Comparison of ENCODE assay signal across 13 cellular contexts in the genomic region with DNA sequence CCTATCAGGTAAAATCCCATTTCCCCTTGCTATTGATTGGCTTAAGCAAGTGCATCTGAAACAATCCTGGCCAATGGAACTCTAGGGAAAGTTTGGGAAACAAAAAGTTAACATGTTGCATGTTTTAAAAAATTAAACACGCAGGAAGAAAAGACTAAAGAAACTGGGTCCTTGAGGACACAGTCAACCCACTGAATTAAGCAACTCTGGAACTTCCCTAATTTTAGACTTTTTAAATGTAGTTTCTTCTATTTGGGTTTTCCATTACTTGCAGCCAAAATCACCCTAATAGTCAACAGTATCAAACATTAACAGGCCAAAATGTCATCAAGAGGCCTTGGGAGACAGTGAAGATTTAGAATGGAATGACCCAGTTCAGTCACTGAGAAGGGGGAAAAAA.
"Had no signal": no experiment of that assay in that cellular context is flagged by ENCODE, and none has a peak within 500 bp of the region (broad histone marks: within the 10 kb centered on the region; RNA-seq: fewer than 3 reads in every experiment).

No MANE protein-coding gene starts in this region.

- DNase-seq: activated CD4-positive, alpha-beta memory T cell treated with anti-CD3 and anti-CD28 coated beads, Interleukin-2, amount 10 ng/mL, durations not matched to agents 7 days and 5 days; activated CD4-positive, alpha-beta T cell treated with anti-CD3 and anti-CD28 coated beads for 36 hours; activated effector memory CD4-positive, alpha-beta T cell treated with Interleukin-2 at 50 U/mL for 16 hours; activated naive CD4-positive, alpha-beta T cell treated with anti-CD3 and anti-CD28 coated beads, Interleukin-2, amount 50 U/mL, for 16 hours; activated T-cell treated with anti-CD3 and anti-CD28 coated beads, Interleukin-2, amount 50 U/mL, for 4 hours; erythroblast; islet precursor cell; midbrain; pancreas; stimulated activated CD4-positive, alpha-beta T cell treated with anti-CD3 and anti-CD28 coated beads, Interleukin-1b, Interleukin-23, amount 100 ng/mL, for 48 hours; T-helper 9 cell had no signal

- H3K27ac ChIP-seq: hepatocyte, pancreas had no signal

- ATAC-seq: activated CD4-positive, alpha-beta T cell treated with anti-CD3 and anti-CD28 coated beads for 36 hours; activated T-cell treated with anti-CD3 and anti-CD28 coated beads, Interleukin-2, amount 50 U/mL, for 4 hours; pancreas had no signal

- H3K4me1 ChIP-seq: pancreas had no signal

- H3K36me3 ChIP-seq: pancreas had no signal

- H3K27me3 ChIP-seq: hepatocyte, pancreas had no signal

- H2AFZ ChIP-seq: hepatocyte had no signal

- H3K4me2 ChIP-seq: hepatocyte had no signal

- H3K4me3 ChIP-seq: hepatocyte, lung, pancreas had no signal

- H3K9me3 ChIP-seq: pancreas had no signal
